In the genomic region with DNA sequence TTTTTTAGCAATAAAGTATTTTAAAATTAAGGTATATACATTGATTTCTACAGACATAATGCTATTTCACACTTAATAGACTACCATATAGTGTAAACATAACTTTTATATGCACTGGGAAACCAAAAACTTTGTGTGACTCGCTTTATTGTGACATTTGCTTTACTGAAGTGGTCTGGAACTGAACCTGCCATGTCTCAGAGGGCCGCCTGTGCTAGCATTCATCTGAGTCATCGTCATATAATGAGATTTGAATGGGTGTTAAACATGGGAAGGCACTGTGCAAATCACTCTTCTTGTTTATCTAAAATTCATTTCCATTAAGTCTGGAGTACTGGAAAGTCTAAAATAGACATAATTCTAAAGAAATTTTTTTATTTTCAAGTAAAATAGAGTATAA, we compare ENCODE assay signal across 32 cellular contexts. TPM values are rescaled to one million over a fixed set of nuclear protein-coding genes. Genes with fewer than 3 reads are reported as not detected.
A peak's percentile ranks its signal among the peaks of the same experiment; 100 is the strongest.
DNase-seq lines count a peak whose midpoint lies in the region; ATAC-seq, FAIRE-seq and TF ChIP-seq lines count a peak whose summit lies in the region.
"Had no signal": no experiment of that assay in that cellular context is flagged by ENCODE, and none has a peak within 500 bp of the region (broad histone marks: within the 10 kb centered on the region; RNA-seq: fewer than 3 reads in every experiment).

No MANE protein-coding gene starts in this region.

- no peak for TF ChIP-seq CTCF in bronchial epithelial cell (IDR thresholded peaks at IDR 0.05; ENCODE audit: insufficient read depth, low read length, severe bottlenecking)

- peaks cover 17% of the 10 kb centered on the region for H3K36me3 ChIP-seq in bronchial epithelial cell (ENCODE audit: control insufficient read depth, insufficient read depth, low read length)

- intact Hi-C loops in activated CD4-positive, alpha-beta T cell treated with anti-CD3 and anti-CD28 coated beads for 36 hours (cut with DNase I, micrococcal nuclease), result no loop called here
- intact Hi-C loops in activated CD4-positive, alpha-beta T cell treated with anti-CD3 and anti-CD28 coated beads, Interleukin-2, amount 10 ng/mL, durations not matched to agents 24 days and 14 days (cut with micrococcal nuclease), result no loop called here

- H3K4me3 Mint-ChIP-seq in activated CD4-positive, alpha-beta T cell treated with anti-CD3 and anti-CD28 coated beads for 36 hours, result no peak overlapping the region
- no peak overlapping the region for H3K4me3 Mint-ChIP-seq in activated CD4-positive, alpha-beta T cell treated with anti-CD3 and anti-CD28 coated beads, Interleukin-2, amount 10 ng/mL, durations not matched to agents 24 days and 14 days
- H3K4me3 Mint-ChIP-seq: activated CD4-positive, alpha-beta T cell treated with anti-CD3 and anti-CD28 coated beads, Interleukin-2, amount 10 ng/mL, durations not matched to agents 7 days and 5 days; immature natural killer cell; naive B cell had no signal

- H3K9me3 Mint-ChIP-seq in activated CD4-positive, alpha-beta T cell treated with anti-CD3 and anti-CD28 coated beads for 36 hours (ENCODE audit: low read depth), result no peaks in the 10 kb centered on the region
- peaks cover 3% of the 10 kb centered on the region for H3K9me3 Mint-ChIP-seq in activated CD4-positive, alpha-beta T cell treated with anti-CD3 and anti-CD28 coated beads, Interleukin-2, amount 10 ng/mL, durations not matched to agents 24 days and 14 days
- H3K9me3 Mint-ChIP-seq: activated CD4-positive, alpha-beta T cell treated with anti-CD3 and anti-CD28 coated beads, Interleukin-2, amount 10 ng/mL, durations not matched to agents 7 days and 5 days; activated naive CD4-positive, alpha-beta T cell treated with anti-CD3 and anti-CD28 coated beads, Interleukin-2, amount 50 U/mL, for 72 hours; activated T-helper 2 cell treated with anti-CD3 and anti-CD28 coated beads, Interferon-gamma antibody, Interleukin-2, Interleukin-4, amounts not matched to agents 10 μg/mL and 5 μg/mL and 100 μg/mL, durations not matched to agents 14 hours and 24 hours and 36 hours; immature natural killer cell; naive B cell had no signal

- no peaks in the 10 kb centered on the region for H3K27me3 Mint-ChIP-seq in activated CD4-positive, alpha-beta T cell treated with anti-CD3 and anti-CD28 coated beads for 36 hours
- H3K27me3 Mint-ChIP-seq in activated CD4-positive, alpha-beta T cell treated with anti-CD3 and anti-CD28 coated beads, Interleukin-2, amount 10 ng/mL, durations not matched to agents 24 days and 14 days, result no peaks in the 10 kb centered on the region
- H3K27me3 Mint-ChIP-seq: activated CD4-positive, alpha-beta T cell treated with anti-CD3 and anti-CD28 coated beads, Interleukin-2, amount 10 ng/mL, durations not matched to agents 7 days and 5 days; naive B cell had no signal

- no peak overlapping the region for H3K27ac Mint-ChIP-seq in activated CD4-positive, alpha-beta T cell treated with anti-CD3 and anti-CD28 coated beads for 36 hours
- no peak overlapping the region for H3K27ac Mint-ChIP-seq in activated CD4-positive, alpha-beta T cell treated with anti-CD3 and anti-CD28 coated beads, Interleukin-2, amount 10 ng/mL, durations not matched to agents 24 days and 14 days

- no peak overlapping the region for H3K4me3 ChIP-seq in bronchial epithelial cell (ENCODE audit: low read depth, low read length)
- H3K4me3 ChIP-seq: A549, ascending aorta, BLaER1, dorsolateral prefrontal cortex, gastrocnemius medialis, SK-N-MC, skin epidermis had no signal

- FAIRE-seq in bronchial epithelial cell (lab: Jason Lieb, UNC), result no peak
- FAIRE-seq: A549, endothelial cell of umbilical vein had no signal

- H3K36me3 Mint-ChIP-seq in activated CD4-positive, alpha-beta T cell treated with anti-CD3 and anti-CD28 coated beads for 36 hours (ENCODE audit: low read depth), result peaks cover 54% of the 10 kb centered on the region
- peaks cover 59% of the 10 kb centered on the region for H3K36me3 Mint-ChIP-seq in activated CD4-positive, alpha-beta T cell treated with anti-CD3 and anti-CD28 coated beads, Interleukin-2, amount 10 ng/mL, durations not matched to agents 24 days and 14 days (ENCODE audit: low read depth)

- H3K27me3 ChIP-seq in bronchial epithelial cell (ENCODE audit: control insufficient read depth, insufficient read depth, low read length), result no peaks in the 10 kb centered on the region
- H3K27me3 ChIP-seq: ascending aorta, BLaER1, dorsolateral prefrontal cortex, gastrocnemius medialis had no signal

- ATAC-seq in activated CD4-positive, alpha-beta T cell treated with anti-CD3 and anti-CD28 coated beads for 36 hours, result peak; percentile 43
- ATAC-seq in HG03039 (IDR thresholded peaks at IDR 0.05; ENCODE audit: unreplicated experiment), result no peak
- ATAC-seq in HG02885 (IDR thresholded peaks at IDR 0.05; ENCODE audit: poor library complexity, unreplicated experiment), result no peak
- ATAC-seq: A549, gastrocnemius medialis, HCT116, left lobe of liver had no signal

- CTCF ChIA-PET in activated CD4-positive, alpha-beta T cell treated with anti-CD3 and anti-CD28 coated beads for 36 hours (lab: Charles Lee), result interaction anchor here (1.5 to 1.8 kb wide), 2 partner anchors 9 to 12 kb away, joined by 4 to 5 read pairs; no protein-coding TSS in a partner anchor

- H3K4me1 Mint-ChIP-seq in activated CD4-positive, alpha-beta T cell treated with anti-CD3 and anti-CD28 coated beads for 36 hours, result peaks cover 9% of the 10 kb centered on the region
- H3K4me1 Mint-ChIP-seq in activated CD4-positive, alpha-beta T cell treated with anti-CD3 and anti-CD28 coated beads, Interleukin-2, amount 10 ng/mL, durations not matched to agents 24 days and 14 days, result peaks cover 30% of the 10 kb centered on the region
- H3K4me1 Mint-ChIP-seq: immature natural killer cell, naive B cell had no signal

- DNase-seq in activated CD4-positive, alpha-beta T cell treated with anti-CD3 and anti-CD28 coated beads for 36 hours, result no peak
- no peak for DNase-seq in activated CD4-positive, alpha-beta T cell treated with anti-CD3 and anti-CD28 coated beads, Interleukin-2, amount 10 ng/mL, durations not matched to agents 24 days and 14 days
- DNase-seq in HCEC 1CT (peak; percentile 69), bronchial epithelial cell (ENCODE audit: low read depth) (peak; percentile 20), myocyte (ENCODE audit: low read depth) (peak; percentile 50), NCI-H2029 treated with DMSO at 0.1 percent for 48 hours (lab: John Stamatoyannopoulos, UW) (no peak)
- DNase-seq: activated CD4-positive, alpha-beta T cell treated with anti-CD3 and anti-CD28 coated beads, Interleukin-2, amount 10 ng/mL, durations not matched to agents 7 days and 5 days; cerebellar nuclear complex; COR-L47; dorsolateral prefrontal cortex; gastrocnemius medialis; hippocampal formation; immature natural killer cell; Kasumi-1; naive B cell; NCI-H1092 treated with DMSO at 0.1 percent for 48 hours; NCI-H187 treated with DMSO at 0.1 percent for 48 hours; stimulated activated CD4-positive, alpha-beta T cell treated with anti-CD3 and anti-CD28 coated beads, Interleukin-2, amount 100 ng/mL, for 24 hours; T-helper 2 cell; trophoblast cell had no signal

- POLR2A ChIA-PET in activated CD4-positive, alpha-beta T cell treated with anti-CD3 and anti-CD28 coated beads for 36 hours (lab: Charles Lee), result no interaction called here

RNA-seq across cellular contexts. Expression of gene EIF2AK4, which starts 12.9 kb away (rescaled TPM):
- total RNA-seq in activated CD4-positive, alpha-beta T cell treated with anti-CD3 and anti-CD28 coated beads for 36 hours, result 10 to 100 TPM; 40.8 TPM
- total RNA-seq in activated CD4-positive, alpha-beta T cell treated with anti-CD3 and anti-CD28 coated beads, Interleukin-2, amount 10 ng/mL, durations not matched to agents 24 days and 14 days, result 49.1 and 51.5 TPM in 2 replicates
- total RNA-seq in bronchial epithelial cell (25.6 and 30.8 TPM in 2 replicates), myocyte (68.3 and 70.0 TPM in 2 replicates)
- 32.0 TPM for polyA plus RNA-seq in myocyte (2012)

RNA-seq across cellular contexts. Expression of gene GPR176, which starts 26.8 kb away (rescaled TPM):
- under 1 TPM; 0.14 to 0.30 TPM for total RNA-seq in activated CD4-positive, alpha-beta T cell treated with anti-CD3 and anti-CD28 coated beads for 36 hours
- total RNA-seq in activated CD4-positive, alpha-beta T cell treated with anti-CD3 and anti-CD28 coated beads, Interleukin-2, amount 10 ng/mL, durations not matched to agents 24 days and 14 days, result 0.14 and 0.33 TPM in 2 replicates
- total RNA-seq in bronchial epithelial cell (1.9 and 3.4 TPM in 2 replicates), myocyte (28.1 and 32.6 TPM in 2 replicates)
- 18.5 TPM for polyA plus RNA-seq in myocyte (2012)
- total RNA-seq: activated CD4-positive, alpha-beta T cell treated with anti-CD3 and anti-CD28 coated beads, Interleukin-2, amount 10 ng/mL, durations not matched to agents 7 days and 5 days had no signal

Comparison
In these comparisons a context has a peak if more than half of its experiments do, and no peak if none do; other contexts are left out.
1. DNase-seq: peak in HCEC 1CT (single experiment), bronchial epithelial cell (single experiment) and myocyte (single experiment); none in activated CD4-positive, alpha-beta T cell treated with anti-CD3 and anti-CD28 coated beads for 36 hours (single experiment), activated CD4-positive, alpha-beta T cell treated with anti-CD3 and anti-CD28 coated beads, Interleukin-2, amount 10 ng/mL, durations not matched to agents 24 days and 14 days (single experiment) and NCI-H2029 treated with DMSO at 0.1 percent for 48 hours (single experiment).